3 cellular contexts compared by ENCODE assay signal in genomic region chr2:45012733-45013132, GRCh38.
TF ChIP-seq lines count a peak whose summit lies in the region.

No MANE protein-coding gene starts in this region.

TF ChIP-seq in SK-N-SH, 30 proteins besides CTCF, POLR2A, EP300 and RAD21:
- no peak for TF ChIP-seq NFIC (IDR thresholded peaks at IDR 0.05; ENCODE audit: borderline replicate concordance)
- no peak for TF ChIP-seq NRF1 (IDR thresholded peaks at IDR 0.05; ENCODE audit: low read depth, low read length)
- no peak for TF ChIP-seq SMC3 (IDR thresholded peaks at IDR 0.05; ENCODE audit: low read depth, low read length)
- no peak for TF ChIP-seq MEF2A (IDR thresholded peaks at IDR 0.05; ENCODE audit: borderline replicate concordance, low read depth)
- no peak for TF ChIP-seq ZBTB33 (IDR thresholded peaks at IDR 0.05; ENCODE audit: borderline replicate concordance, low read depth)
- no peak for TF ChIP-seq TEAD4 (IDR thresholded peaks at IDR 0.05; ENCODE audit: borderline replicate concordance, insufficient read depth)
- no peak for TF ChIP-seq FOXM1 (IDR thresholded peaks at IDR 0.05; ENCODE audit: low read depth)
- no peak for TF ChIP-seq POLR2AphosphoS5 (IDR thresholded peaks at IDR 0.05; ENCODE audit: low read depth, low read length)
- TF ChIP-seq USF2 (IDR thresholded peaks at IDR 0.05; ENCODE audit: borderline replicate concordance, low read depth, low read length): no peak
- TF ChIP-seq YY1 (IDR thresholded peaks at IDR 0.05; ENCODE audit: low read depth): no peak
- no peak for TF ChIP-seq TCF12 (IDR thresholded peaks at IDR 0.05)
- TF ChIP-seq SIN3A (IDR thresholded peaks at IDR 0.05; ENCODE audit: borderline replicate concordance, low read depth, low read length): no peak
- TF ChIP-seq RCOR1 (IDR thresholded peaks at IDR 0.05; ENCODE audit: low read length): no peak
- no peak for TF ChIP-seq TAF1 (IDR thresholded peaks at IDR 0.05; ENCODE audit: borderline replicate concordance, low read depth, low read length)
- no peak for TF ChIP-seq RFX5 (IDR thresholded peaks at IDR 0.05; ENCODE audit: low read length)
- TF ChIP-seq JUND (IDR thresholded peaks at IDR 0.05): no peak
- TF ChIP-seq GATA2 (CRISPR knock-in tag; IDR thresholded peaks at IDR 0.05): no peak
TF ChIP-seq in SK-N-SH: peak in this region for 0.

TF ChIP-seq in SK-N-SH treated with all-trans-retinoic acid at 6 μM for 48 hours, 23 proteins besides CTCF, POLR2A, EP300 and RAD21:
- no peak for TF ChIP-seq PATZ1 (CRISPR knock-in tag; IDR thresholded peaks at IDR 0.05; ENCODE audit: borderline replicate concordance)
- no peak for TF ChIP-seq ISL1 (CRISPR knock-in tag; IDR thresholded peaks at IDR 0.05)
- TF ChIP-seq TSHZ2 (CRISPR knock-in tag; IDR thresholded peaks at IDR 0.05): no peak
- TF ChIP-seq GLIS3 (CRISPR knock-in tag; IDR thresholded peaks at IDR 0.05): no peak
- TF ChIP-seq ESRRG (CRISPR knock-in tag; IDR thresholded peaks at IDR 0.05): no peak
- TF ChIP-seq ZNF565 (CRISPR knock-in tag; conservative IDR thresholded peaks at IDR 0.05; ENCODE audit: low read depth): no peak
TF ChIP-seq in SK-N-SH treated with all-trans-retinoic acid at 6 μM for 48 hours: peak in this region for 0.

TF ChIP-seq in WTC11, 78 proteins besides CTCF, POLR2A, EP300 and RAD21:
- no peak for TF ChIP-seq TEAD4 (CRISPR knock-in tag; IDR thresholded peaks at IDR 0.05)
- TF ChIP-seq MAX (CRISPR knock-in tag; IDR thresholded peaks at IDR 0.05): no peak
- no peak for TF ChIP-seq TP53 (CRISPR knock-in tag; IDR thresholded peaks at IDR 0.05)
- no peak for TF ChIP-seq SP1 (CRISPR knock-in tag; conservative IDR thresholded peaks at IDR 0.05)
- TF ChIP-seq ZNF416 (CRISPR knock-in tag; IDR thresholded peaks at IDR 0.05): no peak
- no peak for TF ChIP-seq NR3C1 (CRISPR knock-in tag; conservative IDR thresholded peaks at IDR 0.05; ENCODE audit: low read depth)
- no peak for TF ChIP-seq FOXJ3 (CRISPR knock-in tag; IDR thresholded peaks at IDR 0.05; ENCODE audit: borderline replicate concordance)
- no peak for TF ChIP-seq ZNF512 (CRISPR knock-in tag; IDR thresholded peaks at IDR 0.05; ENCODE audit: borderline replicate concordance)
- no peak for TF ChIP-seq PRDM15 (CRISPR knock-in tag; IDR thresholded peaks at IDR 0.05)
TF ChIP-seq in WTC11: peak in this region for 0.
